In genomic region chr22:39214383-39215069, GRCh38 we compare ENCODE assay signal across 10 cellular contexts. TPM values are rescaled to one million over a fixed set of nuclear protein-coding genes. Genes with fewer than 3 reads are reported as not detected.
DNase-seq lines count a peak whose midpoint lies in the region; ATAC-seq and TF ChIP-seq lines count a peak whose summit lies in the region.
"Had no signal": no experiment of that assay in that cellular context is flagged by ENCODE, and none has a peak within 500 bp of the region (broad histone marks: within the 10 kb centered on the region; RNA-seq: fewer than 3 reads in every experiment).

No MANE protein-coding gene starts in this region.

- in situ Hi-C loops in G401 (cut with HindIII; ENCODE audit: low sequenced_read_pairs) = no loop called here

- no peaks in the 10 kb centered on the region for H3K9me3 ChIP-seq in HUES6 (ENCODE audit: control insufficient read depth, insufficient read depth, low read depth, low read length)

- peak overlapping the region; percentile 77 for H3K9ac ChIP-seq in HUES6 (ENCODE audit: low read length)

- H3K27ac Mint-ChIP-seq in natural killer cell treated with Interleukin-12 subunit alpha and Interleukin-12 subunit beta and Interleukin-15 and Interleukin-18, amount 100 ng/mL, for 72 hours = no peak overlapping the region
- H3K27ac Mint-ChIP-seq: natural killer cell had no signal

- H3K27ac ChIP-seq in HUES6 (ENCODE audit: low read depth, low read length) (peak overlapping the region; percentile 82), coronary artery (no peak overlapping the region)

- H3K27me3 ChIP-seq in HUES6 (ENCODE audit: control insufficient read depth, insufficient read depth, low read length) = no peaks in the 10 kb centered on the region

- H3K4me3 ChIP-seq in HUES6 (ENCODE audit: low read depth, low read length) (peak overlapping the region; percentile 12), coronary artery (no peak overlapping the region)

- H3K4me1 Mint-ChIP-seq in natural killer cell treated with Interleukin-12 subunit alpha and Interleukin-12 subunit beta and Interleukin-15 and Interleukin-18, amount 100 ng/mL, for 72 hours (ENCODE audit: low read depth in 2 of 2) = peaks cover 3 to 5% of the 10 kb centered on the region in 2 donors

- DNase-seq in DMS53 treated with DMSO at 0.1 percent for 48 hours (lab: John Stamatoyannopoulos, UW; ENCODE audit: unreplicated experiment) = peak; percentile 67
- peak; percentile 24 for DNase-seq in coronary artery (ENCODE audit: low spot score)
- DNase-seq in myocyte (ENCODE audit: low read depth) = peak; percentile 63
- no peak for DNase-seq in natural killer cell treated with Interleukin-12 subunit alpha and Interleukin-12 subunit beta and Interleukin-15 and Interleukin-18, amount 100 ng/mL, for 72 hours (ENCODE audit: low spot score)
- DNase-seq in NCI-H146 treated with DMSO at 0.1 percent for 48 hours (lab: John Stamatoyannopoulos, UW; ENCODE audit: unreplicated experiment) = no peak
- DNase-seq in G401 (ENCODE audit: low spot score) = no peak
- DNase-seq: natural killer cell, NCI-H2227 treated with DMSO at 0.1 percent for 48 hours had no signal

- H3K27me3 Mint-ChIP-seq in natural killer cell treated with Interleukin-12 subunit alpha and Interleukin-12 subunit beta and Interleukin-15 and Interleukin-18, amount 100 ng/mL, for 72 hours = peaks cover 21 to 36% of the 10 kb centered on the region in 2 donors

- no peaks in the 10 kb centered on the region for H3K9me3 Mint-ChIP-seq in natural killer cell treated with Interleukin-12 subunit alpha and Interleukin-12 subunit beta and Interleukin-15 and Interleukin-18, amount 100 ng/mL, for 72 hours
- H3K9me3 Mint-ChIP-seq: natural killer cell had no signal

- H3K4me1 ChIP-seq in HUES6 (ENCODE audit: control insufficient read depth, insufficient read depth, low read length) = peaks cover 38% of the 10 kb centered on the region

- no peak for TF ChIP-seq CTCF in coronary artery (IDR thresholded peaks at IDR 0.05)

- no peak overlapping the region for H3K4me3 Mint-ChIP-seq in natural killer cell treated with Interleukin-12 subunit alpha and Interleukin-12 subunit beta and Interleukin-15 and Interleukin-18, amount 100 ng/mL, for 72 hours
- H3K4me3 Mint-ChIP-seq: natural killer cell had no signal

- ATAC-seq in natural killer cell treated with Interleukin-12 subunit alpha and Interleukin-12 subunit beta and Interleukin-15 and Interleukin-18, amount 100 ng/mL, for 72 hours = no peak
- no peak for ATAC-seq in GM21529 (IDR thresholded peaks at IDR 0.05; ENCODE audit: unreplicated experiment)

- no peaks in the 10 kb centered on the region for H3K36me3 ChIP-seq in HUES6 (ENCODE audit: control insufficient read depth, insufficient read depth, low read length)

- no peaks in the 10 kb centered on the region for H3K36me3 Mint-ChIP-seq in natural killer cell treated with Interleukin-12 subunit alpha and Interleukin-12 subunit beta and Interleukin-15 and Interleukin-18, amount 100 ng/mL, for 72 hours
- H3K36me3 Mint-ChIP-seq: natural killer cell had no signal

RNA-seq across cellular contexts. Expression of gene PDGFB, which starts 30.3 kb away (rescaled TPM):
- total RNA-seq in myocyte = 6.7 and 10.2 TPM in 2 replicates
- 19.4 TPM for polyA plus RNA-seq in myocyte (2012)
- not detected for total RNA-seq in natural killer cell treated with Interleukin-12 subunit alpha and Interleukin-12 subunit beta and Interleukin-15 and Interleukin-18, amount 100 ng/mL, for 72 hours
- 5.0 and 17.1 TPM in 2 replicates for total RNA-seq in G401 (2014; rRNA removed; shearing (Covaris generic))

Comparison
In these comparisons a context has a peak if more than half of its experiments do, and no peak if none do; other contexts are left out.
1. DNase-seq: peak in DMS53 treated with DMSO at 0.1 percent for 48 hours (single experiment), coronary artery (single experiment) and myocyte (single experiment); none in natural killer cell treated with Interleukin-12 subunit alpha and Interleukin-12 subunit beta and Interleukin-15 and Interleukin-18, amount 100 ng/mL, for 72 hours (single experiment), NCI-H146 treated with DMSO at 0.1 percent for 48 hours (single experiment) and G401 (single experiment).